Comparison of ENCODE assay signal across 14 cellular contexts in genomic region chr5:57989378-57989777, GRCh38.
A peak's percentile ranks its signal among the peaks of the same experiment; 100 is the strongest.
DNase-seq lines count a peak whose midpoint lies in the region; TF ChIP-seq lines count a peak whose summit lies in the region.
"Had no signal": no experiment of that assay in that cellular context is flagged by ENCODE, and none has a peak within 500 bp of the region (broad histone marks: within the 10 kb centered on the region; RNA-seq: fewer than 3 reads in every experiment).

No MANE protein-coding gene starts in this region.

- no peaks in the 10 kb centered on the region for H3K79me2 ChIP-seq in hepatocyte

- no peaks in the 10 kb centered on the region for H3K9me3 ChIP-seq in hepatocyte (ENCODE audit: low read depth)
- H3K9me3 ChIP-seq: tibial artery had no signal

- H3K27me3 ChIP-seq in hepatocyte = no peaks in the 10 kb centered on the region
- H3K27me3 ChIP-seq: dorsolateral prefrontal cortex, tibial artery had no signal

- peak; percentile 52 for DNase-seq in HT1080 (ENCODE audit: low read depth)
- peak; percentile 14 for DNase-seq in amniotic epithelial cell (ENCODE audit: low read depth)
- peak; percentile 34 for DNase-seq in hepatocyte (ENCODE audit: low spot score)
- DNase-seq in stromal cell of bone marrow (ENCODE audit: low read depth) = peak; percentile 4
- DNase-seq in NAMALWA (ENCODE audit: low spot score) = no peak
- DNase-seq in NK-92 (lab: John Stamatoyannopoulos, UW; ENCODE audit: unreplicated experiment) = no peak
- no peak for DNase-seq in DMS153 treated with DMSO at 0.1 percent for 48 hours (lab: John Stamatoyannopoulos, UW; ENCODE audit: unreplicated experiment)
- DNase-seq: activated CD8-positive, alpha-beta T cell treated with anti-CD3 and anti-CD28 coated beads for 36 hours; CD4-positive, CD25-positive, alpha-beta regulatory T cell; GF-D8; MV-4-11; tibial artery had no signal

- no peaks in the 10 kb centered on the region for H4K20me1 ChIP-seq in hepatocyte (ENCODE audit: insufficient read depth, poor library complexity, severe bottlenecking)

- H2AFZ ChIP-seq in hepatocyte = no peak overlapping the region

- no peak overlapping the region for H3K4me3 ChIP-seq in hepatocyte
- H3K4me3 ChIP-seq: dorsolateral prefrontal cortex, SK-N-MC, tibial artery had no signal

- H3K4me2 ChIP-seq in hepatocyte = no peak overlapping the region

- no peak for TF ChIP-seq CTCF in hepatocyte (IDR thresholded peaks at IDR 0.05; ENCODE audit: poor library complexity)

- no peaks in the 10 kb centered on the region for H3K36me3 ChIP-seq in hepatocyte (replicated peaks; ENCODE audit: insufficient read depth, low read depth)
- H3K36me3 ChIP-seq: tibial artery had no signal

- WGBS in hepatocyte (ENCODE audit: low lambda C conversion rate, missing lambda C conversion rate) = 26% methylated on average over 3 of the region's 3 CpGs

- no peaks in the 10 kb centered on the region for H3K9me2 ChIP-seq in hepatocyte (replicated peaks; ENCODE audit: insufficient read depth)

- H3K27ac ChIP-seq in hepatocyte = no peak overlapping the region
- H3K27ac ChIP-seq: SK-N-MC, tibial artery had no signal

- no peaks in the 10 kb centered on the region for H3K4me1 ChIP-seq in hepatocyte (ENCODE audit: insufficient read depth)

Comparison
In these comparisons a context has a peak if more than half of its experiments do, and no peak if none do; other contexts are left out.
1. DNase-seq: peak in HT1080 (single experiment), amniotic epithelial cell (single experiment), hepatocyte (single experiment) and stromal cell of bone marrow (single experiment); none in NAMALWA (single experiment), NK-92 (single experiment) and DMS153 treated with DMSO at 0.1 percent for 48 hours (single experiment).